In the genomic region with DNA sequence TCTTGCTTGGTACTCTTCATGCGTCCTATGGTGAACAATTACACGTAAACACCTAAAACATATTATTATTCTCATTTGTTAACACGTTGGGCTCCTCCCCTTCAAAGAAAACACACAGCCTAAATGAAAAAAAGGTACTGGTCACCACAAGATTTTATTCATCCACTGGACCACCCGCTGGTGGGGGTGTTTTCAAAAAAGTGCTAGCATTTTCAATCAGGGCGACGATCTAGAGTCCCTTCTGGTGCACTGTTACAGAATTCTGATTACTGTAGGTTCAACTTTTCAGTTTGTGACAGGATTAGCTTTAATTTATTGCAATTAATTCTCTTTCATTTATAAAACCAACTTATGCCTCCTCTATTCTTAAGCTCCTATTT, we compare ENCODE assay signal across 8 cellular contexts. TPM values are rescaled to one million over a fixed set of nuclear protein-coding genes. Genes with fewer than 3 reads are reported as not detected.
A peak's percentile ranks its signal among the peaks of the same experiment; 100 is the strongest.
DNase-seq lines count a peak whose midpoint lies in the region; ATAC-seq, FAIRE-seq and TF ChIP-seq lines count a peak whose summit lies in the region.

No MANE protein-coding gene starts in this region.

- H3K14ac ChIP-seq in H1 (ENCODE audit: insufficient read length) = no peak overlapping the region

- H3K27me3 ChIP-seq in OCI-LY1 (ENCODE audit: insufficient read depth, low read length) (no peaks in the 10 kb centered on the region), H1 (replicated peaks in 1 of 4; ENCODE audit: control insufficient read depth in 3 of 4, extremely low read depth in 1 of 4, insufficient read depth in 3 of 4, low read length in 3 of 4) (no peaks in the 10 kb centered on the region)

- H3K9me2 ChIP-seq in OCI-LY1 (ENCODE audit: low read depth, low read length) = no peaks in the 10 kb centered on the region

- FAIRE-seq in H1 (lab: Jason Lieb, UNC) = no peak

- H2BK12ac ChIP-seq in H1 (ENCODE audit: low read depth, low read length) = peak overlapping the region; percentile 42; the same call in 1 of the 2 replicates

- H3K23me2 ChIP-seq in H1 (ENCODE audit: low read depth, low read length) = peaks cover 3% of the 10 kb centered on the region

- WGBS in H1 (ENCODE audit: extremely low coverage in 1 of 2, insufficient coverage in 1 of 2, insufficient read length in 1 of 2, insufficient replicate concordance in 2 of 2, low coverage in 1 of 2, low lambda C conversion rate in 2 of 2, missing lambda C conversion rate in 1 of 2), 2 experiments = 4% methylated on average over 6 of the region's 6 CpGs; no CpG with 5 or more reads in 1 of the 2 experiments

- no peak overlapping the region for H2AFZ ChIP-seq in OCI-LY1 (ENCODE audit: low read length)
- no peak overlapping the region for H2AFZ ChIP-seq in H1 (ENCODE audit: low read length)

- H3K4me1 ChIP-seq in OCI-LY1 (ENCODE audit: insufficient read depth, low read length, severe bottlenecking) = peaks cover 28% of the 10 kb centered on the region
- peaks cover 0 to 3% (median 0%) of the 10 kb centered on the region in 4 experiments; a peak in 2 of 7 replicates for H3K4me1 ChIP-seq in H1 (replicated peaks in 1 of 4; ENCODE audit: control insufficient read depth in 3 of 4, insufficient read depth in 4 of 4, low read length in 3 of 4)

- H3K9me3 Mint-ChIP-seq in HFFc6 = no peaks in the 10 kb centered on the region
- no peaks in the 10 kb centered on the region for H3K9me3 Mint-ChIP-seq in nephron progenitor cell

- H2BK15ac ChIP-seq in H1 (ENCODE audit: low read length) = no peak overlapping the region

- peak overlapping the region; percentile 77 for H3K56ac ChIP-seq in H1 (replicated peaks; ENCODE audit: insufficient read length, low read depth, low read length)

- H4K8ac ChIP-seq in H1 (ENCODE audit: extremely low read depth, insufficient read depth, low read length) = peak overlapping the region; percentile 100

- TF ChIP-seq EP300 in H1 (IDR thresholded peaks at IDR 0.05; ENCODE audit: borderline replicate concordance in 1 of 2, low read depth in 2 of 2, low read length in 2 of 2) = no peak

- H3K4me1 Mint-ChIP-seq in HFFc6 (ENCODE audit: low read depth) (peaks cover 40% of the 10 kb centered on the region), nephron progenitor cell (peaks cover 35% of the 10 kb centered on the region)

- H3K9me3 ChIP-seq in OCI-LY1 (ENCODE audit: low read length) (no peaks in the 10 kb centered on the region), H1 (ENCODE audit: insufficient read depth in 2 of 2, low read depth in 1 of 2, low read length in 1 of 2) (no peaks in the 10 kb centered on the region)

- H3K27ac ChIP-seq in OCI-LY1 (ENCODE audit: low read depth, low read length, poor library complexity, severe bottlenecking) (peak overlapping the region; percentile 61), H1 (ENCODE audit: low read depth, low read length) (peak overlapping the region; percentile 99)

- no peak for DNase-seq in HFFc6
- no peak for DNase-seq in H1 (ENCODE audit: low read depth in 1 of 2, low spot score in 2 of 2)
- no peak for DNase-seq in nephron progenitor cell
- DNase-seq in activated effector memory CD4-positive, alpha-beta T cell treated with anti-CD3 and anti-CD28 coated beads, Interleukin-2, amount 50 U/mL, for 16 hours = no peak
- no peak for DNase-seq in GDM1 (lab: John Stamatoyannopoulos, UW)
- no peak for DNase-seq in NCI-H510A treated with DMSO at 0.1 percent for 48 hours (lab: John Stamatoyannopoulos, UW)

- H2BK20ac ChIP-seq in H1 (ENCODE audit: low read length) = no peak overlapping the region

- H3F3A ChIP-seq in OCI-LY1 (ENCODE audit: insufficient read depth, low read length) = no peaks in the 10 kb centered on the region

- no peaks in the 10 kb centered on the region for H3K79me1 ChIP-seq in H1 (ENCODE audit: low read depth, low read length)

- POLR2A ChIA-PET in H1 (lab: Charles Lee; ENCODE audit: partially characterized antibody) = interaction anchor here (0.6 to 2.7 kb wide), 18 partner anchors 8 to 309 kb away, joined by 3 to 12 read pairs (median 4); no protein-coding TSS in a partner anchor

- H4K91ac ChIP-seq in H1 (replicated peaks; ENCODE audit: insufficient read length, low read length) = peak overlapping the region; percentile 83

- TF ChIP-seq CTCF in HFFc6 (IDR thresholded peaks at IDR 0.05) (no peak), OCI-LY1 (IDR thresholded peaks at IDR 0.05; ENCODE audit: low read length) (no peak), H1 (IDR thresholded peaks at IDR 0.05; ENCODE audit: control extremely low read depth in 1 of 3, insufficient read depth in 1 of 3, low read depth in 1 of 3, low read length in 3 of 3) (no peak), nephron progenitor cell (IDR thresholded peaks at IDR 0.05) (no peak)

- H2BK5ac ChIP-seq in H1 (ENCODE audit: low read depth, low read length) = peak overlapping the region; percentile 99

- no peak overlapping the region for H3K23ac ChIP-seq in H1 (ENCODE audit: insufficient read length)

- CTCF ChIA-PET in H1 (lab: Charles Lee; ENCODE audit: partially characterized antibody) = interaction anchor here (0.6 to 2.3 kb wide), 3 partner anchors 62 to 247 kb away, joined by 3 to 8 read pairs (median 3); no protein-coding TSS in a partner anchor

- H3K27ac Mint-ChIP-seq in HFFc6 (peak overlapping the region; percentile 100), nephron progenitor cell (peak overlapping the region; percentile 100)

- H3K4me2 ChIP-seq in OCI-LY1 (ENCODE audit: low read length) = peak overlapping the region; percentile 96
- peak overlapping the region; percentile 68 to 96 for H3K4me2 ChIP-seq in H1 (ENCODE audit: insufficient read depth in 1 of 2, low read depth in 2 of 2, low read length in 2 of 2)

- peak; percentile 19 for ATAC-seq in GM18511 (IDR thresholded peaks at IDR 0.05; ENCODE audit: unreplicated experiment)

- H3K27me3 Mint-ChIP-seq in HFFc6 (ENCODE audit: insufficient read depth) (peaks cover 7% of the 10 kb centered on the region), nephron progenitor cell (ENCODE audit: low read depth, poor library complexity) (peaks cover 4% of the 10 kb centered on the region)

- H3K4ac ChIP-seq in H1 (replicated peaks; ENCODE audit: insufficient read length, low read depth, low read length) = no peak overlapping the region

- H3K36me3 ChIP-seq in OCI-LY1 (ENCODE audit: insufficient read depth, low read length) = peaks cover 39% of the 10 kb centered on the region
- peaks cover 0 to 40% (median 11%) of the 10 kb centered on the region in 4 experiments; a peak in 6 of 8 replicates for H3K36me3 ChIP-seq in H1 (ENCODE audit: control insufficient read depth in 2 of 4, insufficient read depth in 4 of 4, low read length in 3 of 4)

- peak overlapping the region; percentile 89 for H3K4me3 ChIP-seq in OCI-LY1 (ENCODE audit: low read depth, low read length, poor library complexity, severe bottlenecking)
- peak overlapping the region; percentile 86 to 96 (median 93) for H3K4me3 ChIP-seq in H1 (ENCODE audit: extremely low read depth in 1 of 4, insufficient read depth in 2 of 4, low read depth in 3 of 4, low read length in 4 of 4)

- H3K36me3 Mint-ChIP-seq in HFFc6 (ENCODE audit: low read depth) = peaks cover 19% of the 10 kb centered on the region
- H3K36me3 Mint-ChIP-seq in nephron progenitor cell (ENCODE audit: low read depth) = peaks cover 27% of the 10 kb centered on the region

- no peak overlapping the region for H2BK120ac ChIP-seq in H1 (replicated peaks; ENCODE audit: low read depth, low read length)

- peak overlapping the region; percentile 95; the same call in 1 of the 2 replicates for H3K18ac ChIP-seq in H1 (ENCODE audit: extremely low read depth, low read length)

- TF ChIP-seq POLR2A in H1 (IDR thresholded peaks at IDR 0.05; ENCODE audit: control extremely low read depth in 1 of 2, low read depth in 2 of 2, low read length in 2 of 2) = no peak; a peak in 1 of 3 replicates

- H3K9ac ChIP-seq in OCI-LY1 (ENCODE audit: low read length) = peak overlapping the region; percentile 85
- H3K9ac ChIP-seq in H1 (replicated peaks in 1 of 4; ENCODE audit: extremely low read depth in 1 of 4, low read depth in 3 of 4, low read length in 3 of 4) = peak overlapping the region; percentile 98 to 100 (median 100)

- H2AK5ac ChIP-seq in H1 (ENCODE audit: low read depth, low read length) = peak overlapping the region; percentile 55; the same call in 1 of the 2 replicates

- peak overlapping the region; percentile 91 for H4K5ac ChIP-seq in H1 (ENCODE audit: insufficient read length, low read depth, low read length)

- no peak for TF ChIP-seq RAD21 in H1 (IDR thresholded peaks at IDR 0.05 in 1 of 2, conservative IDR thresholded peaks at IDR 0.05 in 1 of 2; ENCODE audit: low read depth in 2 of 2, low read length in 2 of 2)

- H3K4me3 Mint-ChIP-seq in HFFc6 (peak overlapping the region; percentile 100), nephron progenitor cell (peak overlapping the region; percentile 100)

- H3K79me2 ChIP-seq in OCI-LY1 (ENCODE audit: insufficient read depth, low read length) = peaks cover 23% of the 10 kb centered on the region
- H3K79me2 ChIP-seq in H1 (ENCODE audit: control insufficient read depth in 1 of 2, insufficient read depth in 2 of 2, low read length in 2 of 2) = peaks cover 3 to 27% of the 10 kb centered on the region in 2 experiments; a peak in 3 of 4 replicates

- no peaks in the 10 kb centered on the region for H4K20me1 ChIP-seq in OCI-LY1 (ENCODE audit: insufficient read depth, low read length)
- no peaks in the 10 kb centered on the region for H4K20me1 ChIP-seq in H1 (replicated peaks in 1 of 2; ENCODE audit: control insufficient read depth in 1 of 2, insufficient read depth in 2 of 2, low read length in 2 of 2)

TF ChIP-seq in H1, 55 proteins besides CTCF, POLR2A, EP300 and RAD21:
- TF ChIP-seq TCF12 (IDR thresholded peaks at IDR 0.05; ENCODE audit: low read depth, low read length) = no peak
- no peak for TF ChIP-seq ASH2L (IDR thresholded peaks at IDR 0.05; ENCODE audit: low read length)
- TF ChIP-seq EGR1 (IDR thresholded peaks at IDR 0.05; ENCODE audit: borderline replicate concordance, low read depth, low read length) = no peak
- no peak for TF ChIP-seq GABPA (IDR thresholded peaks at IDR 0.05; ENCODE audit: borderline replicate concordance, insufficient read depth, low read length)
- 0 out of 4 replicates have a peak, but pooled peaks of 1 of the 2 experiments have one; percentile 40 for TF ChIP-seq SIN3A (conservative IDR thresholded peaks at IDR 0.05 in 1 of 2, IDR thresholded peaks at IDR 0.05 in 1 of 2; ENCODE audit: low read depth in 1 of 2, low read length in 2 of 2)

RNA-seq across cellular contexts. Expression of gene MAGOHB, which starts 0.5 kb away (rescaled TPM):
- total RNA-seq in HFFc6 (2021; fragmentation: NEBNext Ultra II Directional; extraction: Animal tissue kit (Norgen Biotek cat#: 25700)) = 10 to 100 TPM; 40.7 to 50.7 (median 47.4) TPM
- 51.9 and 53.7 TPM in 2 replicates for total RNA-seq in H1 (2021; fragmentation: NEBNext Ultra II Directional; extraction: Animal tissue kit (Norgen Biotek cat#: 25700))
- 6.6 and 21.5 TPM in 2 replicates for polyA plus RNA-seq in H1 (2011; rRNA removed)
- 23.5 TPM for polyA plus RNA-seq in H1 (2011; cell fraction: cytosol; rRNA removed)
- 3.8 TPM for polyA plus RNA-seq in H1 (2011; cell fraction: nucleus; rRNA removed)
- 38.7 to 51.8 TPM (median 45.4 TPM) in 4 replicates for polyA plus RNA-seq in H1 (2012, experiment 1 of 2)
- 10.9 TPM for polyA plus RNA-seq in H1 (2012, experiment 2 of 2)
- 33.3 TPM for polyA plus RNA-seq in H1 (2013, experiment 1 of 2)
- 36.7 TPM for polyA plus RNA-seq in H1 (2013, experiment 2 of 2)
- polyA minus RNA-seq in H1 (2011; rRNA and poly(A)+ RNA removed) = 12.0 and 12.1 TPM in 2 replicates
- 7.5 TPM for polyA minus RNA-seq in H1 (2011; cell fraction: cytosol; rRNA and poly(A)+ RNA removed)
- 45.9 TPM for polyA minus RNA-seq in H1 (2011; cell fraction: nucleus; rRNA and poly(A)+ RNA removed)
